25 cellular contexts compared by ENCODE assay signal in genomic region chr18:77857926-77858325, GRCh38.
DNase-seq lines count a peak whose midpoint lies in the region; ATAC-seq and TF ChIP-seq lines count a peak whose summit lies in the region.
"Had no signal": no experiment of that assay in that cellular context is flagged by ENCODE, and none has a peak within 500 bp of the region (broad histone marks: within the 10 kb centered on the region; RNA-seq: fewer than 3 reads in every experiment).

No MANE protein-coding gene starts in this region.

- TF ChIP-seq POLR2A in esophagus muscularis mucosa (IDR thresholded peaks at IDR 0.05; ENCODE audit: low read depth) = no peak

- ATAC-seq in HG03571 (IDR thresholded peaks at IDR 0.05; ENCODE audit: unreplicated experiment) (no peak), heart right ventricle (no peak)
- ATAC-seq: activated CD8-positive, alpha-beta T cell treated with anti-CD3 and anti-CD28 coated beads for 36 hours; mucosa of descending colon; pancreas had no signal

- H3K4me1 ChIP-seq in esophagus muscularis mucosa (no peaks in the 10 kb centered on the region), heart right ventricle (no peaks in the 10 kb centered on the region)
- H3K4me1 ChIP-seq: pancreas, stomach, tibial artery had no signal

- no peak overlapping the region for H3K27ac ChIP-seq in esophagus muscularis mucosa (replicated peaks in 1 of 4)
- H3K27ac ChIP-seq in heart right ventricle = no peak overlapping the region
- H3K27ac ChIP-seq: epithelial cell of prostate, pancreas, SK-N-MC, stomach, tibial artery had no signal

- H3K36me3 ChIP-seq in esophagus muscularis mucosa = no peaks in the 10 kb centered on the region
- H3K36me3 ChIP-seq in heart right ventricle = no peaks in the 10 kb centered on the region
- H3K36me3 ChIP-seq: pancreas, stomach, tibial artery had no signal

- H3K9me3 ChIP-seq in esophagus muscularis mucosa (no peaks in the 10 kb centered on the region), heart right ventricle (no peaks in the 10 kb centered on the region)
- H3K9me3 ChIP-seq: mucosa of descending colon, pancreas, stomach, tibial artery had no signal

- 45% methylated on average over 4 of the region's 4 CpGs for WGBS in esophagus muscularis mucosa
- 33 to 34% methylated on average over 4 of the region's 4 CpGs for WGBS in heart right ventricle, 2 donors

- TF ChIP-seq CTCF in esophagus muscularis mucosa (IDR thresholded peaks at IDR 0.05) (no peak), heart right ventricle (IDR thresholded peaks at IDR 0.05) (no peak)

- H3K4me3 ChIP-seq in esophagus muscularis mucosa (no peak overlapping the region), heart right ventricle (no peak overlapping the region)
- H3K4me3 ChIP-seq: lung, mucosa of descending colon, pancreas, SK-N-MC, stomach, tibial artery had no signal

- H3K27me3 ChIP-seq in esophagus muscularis mucosa (peaks cover 0 to 8% (median 0%) of the 10 kb centered on the region in 4 donors), heart right ventricle (peaks cover 0 to 7% (median 0%) of the 10 kb centered on the region in 7 donors)
- H3K27me3 ChIP-seq: pancreas, tibial artery had no signal

- TF ChIP-seq EP300 in esophagus muscularis mucosa (IDR thresholded peaks at IDR 0.05) = no peak

- DNase-seq in NCI-H1436 (lab: John Stamatoyannopoulos, UW) = peak; percentile 94
- DNase-seq in NCI-H1436 treated with DMSO at 0.1 percent for 48 hours (lab: John Stamatoyannopoulos, UW) = no peak
- peak; percentile 78 for DNase-seq in COR-L47 (lab: John Stamatoyannopoulos, UW)
- peak; percentile 69 for DNase-seq in NCI-H2107 (lab: John Stamatoyannopoulos, UW)
- DNase-seq in esophagus muscularis mucosa (ENCODE audit: extremely low spot score) = peak; percentile 34
- DNase-seq in DMS114 treated with DMSO at 0.1 percent for 48 hours (lab: John Stamatoyannopoulos, UW; ENCODE audit: unreplicated experiment) = no peak
- DNase-seq in heart right ventricle = no peak
- DNase-seq: activated CD4-positive, alpha-beta T cell treated with anti-CD3 and anti-CD28 coated beads for 1 hour; activated CD8-positive, alpha-beta T cell treated with anti-CD3 and anti-CD28 coated beads for 36 hours; CD8-positive, alpha-beta memory T cell; effector CD4-positive, alpha-beta T cell; H9; head of caudate nucleus; kidney; mucosa of descending colon; NCI-H526 treated with DMSO at 0.1 percent for 48 hours; pancreas; RPMI8226; stimulated activated CD4-positive, alpha-beta T cell treated with anti-CD3 and anti-CD28 coated beads, Interleukin-2, amount 100 ng/mL, for 24 hours; stomach; tibial artery had no signal

- intact Hi-C loops in esophagus muscularis mucosa (cut with DNase I) = no loop called here
- intact Hi-C loops in heart right ventricle (cut with DNase I) = no loop called here

Comparison
In these comparisons a context has a peak if more than half of its experiments do, and no peak if none do; other contexts are left out.
1. DNase-seq: peak in NCI-H1436 (single experiment), COR-L47 (single experiment), NCI-H2107 (single experiment) and esophagus muscularis mucosa (single experiment); none in NCI-H1436 treated with DMSO at 0.1 percent for 48 hours (single experiment), DMS114 treated with DMSO at 0.1 percent for 48 hours (single experiment) and heart right ventricle (0 of 2).